10 cellular contexts compared by ENCODE assay signal in the genomic region with DNA sequence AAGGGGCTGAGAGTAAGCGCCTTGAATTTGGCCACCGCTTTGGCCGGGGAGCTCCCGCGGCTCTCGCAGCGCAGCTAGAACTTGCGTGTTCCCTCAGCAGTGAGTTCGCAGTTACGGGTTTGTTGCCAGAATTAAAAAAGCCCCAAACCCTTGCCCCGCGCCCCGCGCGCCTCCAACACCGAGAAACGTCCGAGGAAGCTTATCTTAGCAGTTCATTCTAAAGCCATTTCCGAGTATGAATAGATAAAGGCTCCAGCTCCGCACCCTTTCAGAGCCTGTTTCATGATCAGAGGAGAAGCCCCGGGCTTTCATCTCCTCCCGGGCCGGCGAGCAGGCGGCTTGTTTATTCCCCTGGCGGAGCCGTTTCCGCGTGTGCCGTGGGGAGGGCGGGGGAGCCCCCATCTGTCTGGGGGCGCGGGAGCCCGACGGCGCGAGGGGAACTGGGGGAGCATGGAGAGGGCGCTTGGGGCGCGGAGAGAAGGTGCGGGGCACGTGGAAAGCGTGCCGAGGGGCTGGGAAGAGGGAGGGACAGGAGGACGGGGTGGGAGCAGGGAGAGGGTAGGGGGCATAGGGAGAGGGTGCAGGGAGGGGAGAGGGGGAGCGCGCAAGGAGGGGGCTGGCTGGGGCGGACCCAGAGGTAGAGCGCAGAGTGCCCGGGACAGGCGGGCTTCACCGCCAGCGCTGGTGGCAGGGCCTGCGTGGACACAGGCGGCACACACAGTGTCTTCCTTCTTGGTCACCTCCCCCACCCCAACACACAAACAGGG. TPM values are rescaled to one million over a fixed set of nuclear protein-coding genes. Genes with fewer than 3 reads are reported as not detected.
DNase-seq lines count a peak whose midpoint lies in the region; ATAC-seq and TF ChIP-seq lines count a peak whose summit lies in the region.
"Had no signal": no experiment of that assay in that cellular context is flagged by ENCODE, and none has a peak within 500 bp of the region (broad histone marks: within the 10 kb centered on the region; RNA-seq: fewer than 3 reads in every experiment).

No MANE protein-coding gene starts in this region.

- peaks cover 2% of the 10 kb centered on the region for H3K9me3 Mint-ChIP-seq in glutamatergic neuron (ENCODE audit: unreplicated experiment)
- H3K9me3 Mint-ChIP-seq in activated CD4-positive, alpha-beta memory T cell treated with anti-CD3 and anti-CD28 coated beads, Interleukin-2, amount 10 ng/mL, durations not matched to agents 7 days and 5 days, result no peaks in the 10 kb centered on the region

- H3K4me1 ChIP-seq in OCI-LY7 (ENCODE audit: insufficient read depth, low read length, poor library complexity, severe bottlenecking), result peaks cover 13% of the 10 kb centered on the region

- H3K36me3 Mint-ChIP-seq in glutamatergic neuron (ENCODE audit: unreplicated experiment), result no peaks in the 10 kb centered on the region
- no peaks in the 10 kb centered on the region for H3K36me3 Mint-ChIP-seq in activated CD4-positive, alpha-beta memory T cell treated with anti-CD3 and anti-CD28 coated beads, Interleukin-2, amount 10 ng/mL, durations not matched to agents 7 days and 5 days (ENCODE audit: low read depth)

- H3K4me3 Mint-ChIP-seq in glutamatergic neuron (ENCODE audit: unreplicated experiment), result peak overlapping the region; percentile 70
- no peak overlapping the region for H3K4me3 Mint-ChIP-seq in activated CD4-positive, alpha-beta memory T cell treated with anti-CD3 and anti-CD28 coated beads, Interleukin-2, amount 10 ng/mL, durations not matched to agents 7 days and 5 days

- no peaks in the 10 kb centered on the region for H3K79me2 ChIP-seq in OCI-LY7 (ENCODE audit: insufficient read depth, low read depth, low read length)

- peak overlapping the region; percentile 59 for H2AFZ ChIP-seq in OCI-LY7 (ENCODE audit: low read length)

- H3K9me3 ChIP-seq in OCI-LY7 (ENCODE audit: low read length), result no peaks in the 10 kb centered on the region

- H3K4me2 ChIP-seq in OCI-LY7 (ENCODE audit: low read length), result peak overlapping the region; percentile 49

- DNase-seq in DMS53 (lab: John Stamatoyannopoulos, UW) (peak; percentile 47), DMS53 treated with DMSO at 0.1 percent for 48 hours (lab: John Stamatoyannopoulos, UW; ENCODE audit: unreplicated experiment) (no peak), OCI-LY7 (ENCODE audit: low spot score) (no peak), glutamatergic neuron (no peak), sciatic nerve (ENCODE audit: low spot score) (peak; percentile 52), GM19238 (ENCODE audit: insufficient read length, low spot score) (no peak)
- DNase-seq in activated CD4-positive, alpha-beta memory T cell treated with anti-CD3 and anti-CD28 coated beads, Interleukin-2, amount 10 ng/mL, durations not matched to agents 7 days and 5 days, result no peak
- DNase-seq: 8988T had no signal

- peaks cover 14% of the 10 kb centered on the region for H3K4me1 Mint-ChIP-seq in glutamatergic neuron (ENCODE audit: low read depth, unreplicated experiment)
- peaks cover 9% of the 10 kb centered on the region for H3K4me1 Mint-ChIP-seq in activated CD4-positive, alpha-beta memory T cell treated with anti-CD3 and anti-CD28 coated beads, Interleukin-2, amount 10 ng/mL, durations not matched to agents 7 days and 5 days

- no peak overlapping the region for H3K27ac Mint-ChIP-seq in glutamatergic neuron (ENCODE audit: unreplicated experiment)
- no peak overlapping the region for H3K27ac Mint-ChIP-seq in activated CD4-positive, alpha-beta memory T cell treated with anti-CD3 and anti-CD28 coated beads, Interleukin-2, amount 10 ng/mL, durations not matched to agents 7 days and 5 days

- H3K4me3 ChIP-seq in OCI-LY7 (ENCODE audit: low read depth, low read length, poor library complexity, severe bottlenecking), result peak overlapping the region; percentile 10

- TF ChIP-seq CTCF in OCI-LY7 (conservative IDR thresholded peaks at IDR 0.05; ENCODE audit: low read length), result no peak
- TF ChIP-seq CTCF in glutamatergic neuron (IDR thresholded peaks at IDR 0.05; ENCODE audit: partially characterized antibody, unreplicated experiment), result no peak

- peaks cover 36% of the 10 kb centered on the region for H3K27me3 Mint-ChIP-seq in glutamatergic neuron (ENCODE audit: unreplicated experiment)
- H3K27me3 Mint-ChIP-seq in activated CD4-positive, alpha-beta memory T cell treated with anti-CD3 and anti-CD28 coated beads, Interleukin-2, amount 10 ng/mL, durations not matched to agents 7 days and 5 days, result peaks cover 69% of the 10 kb centered on the region

- H3K27ac ChIP-seq in OCI-LY7 (ENCODE audit: low read depth, low read length, poor library complexity, severe bottlenecking), result no peak overlapping the region

- intact Hi-C loops in OCI-LY7 (cut with micrococcal nuclease; ENCODE audit: unreplicated experiment), result no loop called here
- intact Hi-C loops in sciatic nerve (cut with DNase I), result no loop called here

- no peaks in the 10 kb centered on the region for H3K36me3 ChIP-seq in OCI-LY7 (ENCODE audit: insufficient read depth, low read length)

- BruUV-seq in OCI-LY7 (replicated peaks; lab: Mats Ljungman, UMichigan), result no TSS peak

- POLR2A ChIA-PET in OCI-LY7 (lab: Charles Lee), result interaction anchor here (0.7 to 1.6 kb wide), 2 partner anchors 12 to 15 kb away, joined by 3 read pairs; no protein-coding TSS in a partner anchor
- POLR2A ChIA-PET in activated CD4-positive, alpha-beta memory T cell treated with anti-CD3 and anti-CD28 coated beads, Interleukin-2, amount 10 ng/mL, durations not matched to agents 7 days and 5 days (lab: Charles Lee), result no interaction called here

- CTCF ChIA-PET in OCI-LY7 (lab: Charles Lee; ENCODE audit: unreplicated experiment), result interaction anchor here (1.1 kb wide), 1 partner anchor 45 kb away, joined by 3 read pairs; no protein-coding TSS in a partner anchor
- CTCF ChIA-PET in activated CD4-positive, alpha-beta memory T cell treated with anti-CD3 and anti-CD28 coated beads, Interleukin-2, amount 10 ng/mL, durations not matched to agents 7 days and 5 days (lab: Charles Lee), result interaction anchor here (1.3 kb wide), 1 partner anchor 50 kb away, joined by 4 read pairs; no protein-coding TSS in a partner anchor

- no peaks in the 10 kb centered on the region for H3K9me2 ChIP-seq in OCI-LY7 (ENCODE audit: insufficient read depth, low read length)

- no peaks in the 10 kb centered on the region for H4K20me1 ChIP-seq in OCI-LY7 (ENCODE audit: insufficient read depth, low read length)

- ATAC-seq in sciatic nerve (no peak), GM18519 (IDR thresholded peaks at IDR 0.05; ENCODE audit: low FRiP score, unreplicated experiment) (no peak)

RNA-seq across cellular contexts. Expression of a gene that starts 9.9 kb away (rescaled TPM):
- not detected in 2 replicates for total RNA-seq in OCI-LY7 (2014; rRNA removed; shearing (Covaris generic))
- total RNA-seq in OCI-LY7 (2022) (not detected in 2 replicates), glutamatergic neuron (ENCODE audit: unreplicated experiment) (not detected), sciatic nerve (not detected)
- not detected for total RNA-seq in activated CD4-positive, alpha-beta memory T cell treated with anti-CD3 and anti-CD28 coated beads, Interleukin-2, amount 10 ng/mL, durations not matched to agents 7 days and 5 days
- total RNA-seq: HT1080 had no signal

Comparison
In these comparisons a context has a peak if more than half of its experiments do, and no peak if none do; other contexts are left out.
1. DNase-seq: peak in DMS53 (single experiment) and sciatic nerve (single experiment); none in DMS53 treated with DMSO at 0.1 percent for 48 hours (single experiment), OCI-LY7 (single experiment), glutamatergic neuron (single experiment), activated CD4-positive, alpha-beta memory T cell treated with anti-CD3 and anti-CD28 coated beads, Interleukin-2, amount 10 ng/mL, durations not matched to agents 7 days and 5 days (single experiment) and GM19238 (single experiment).